15 cellular contexts compared by ENCODE assay signal in the genomic region with DNA sequence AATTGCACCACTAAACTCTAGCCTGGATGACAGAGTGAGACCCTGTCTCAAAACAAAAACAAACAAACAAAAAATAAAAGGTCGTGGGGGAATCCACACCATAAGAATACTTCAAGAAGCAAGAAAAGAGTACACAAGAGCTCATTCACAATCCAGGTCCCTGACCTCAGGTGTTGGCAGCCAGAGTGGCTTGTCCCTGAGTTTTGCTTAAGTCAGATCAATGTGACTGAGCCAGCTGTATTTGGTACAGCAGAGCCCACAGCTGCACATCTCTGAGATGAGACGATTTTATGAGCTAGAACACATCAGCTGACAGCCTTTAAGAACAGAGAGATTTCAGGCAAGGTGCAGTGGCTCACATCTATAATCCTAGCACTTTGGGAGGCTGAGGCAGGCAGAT. TPM values are rescaled to one million over a fixed set of nuclear protein-coding genes. Genes with fewer than 3 reads are reported as not detected.
DNase-seq lines count a peak whose midpoint lies in the region; ATAC-seq and TF ChIP-seq lines count a peak whose summit lies in the region.
"Had no signal": no experiment of that assay in that cellular context is flagged by ENCODE, and none has a peak within 500 bp of the region (broad histone marks: within the 10 kb centered on the region; RNA-seq: fewer than 3 reads in every experiment).

No MANE protein-coding gene starts in this region.

- H3K36me3 Mint-ChIP-seq in nephron progenitor cell (ENCODE audit: low read depth): peaks cover 5% of the 10 kb centered on the region

- peak; percentile 22 for DNase-seq in NCI-H82 (lab: John Stamatoyannopoulos, UW)
- no peak for DNase-seq in NCI-H82 treated with DMSO at 0.1 percent for 48 hours (lab: John Stamatoyannopoulos, UW; ENCODE audit: unreplicated experiment)
- no peak for DNase-seq in left lobe of liver (ENCODE audit: low spot score)
- no peak for DNase-seq in nephron progenitor cell
- no peak for DNase-seq in NCI-H2227 (lab: John Stamatoyannopoulos, UW; ENCODE audit: unreplicated experiment)
- no peak for DNase-seq in DMS53 treated with DMSO at 0.1 percent for 48 hours (lab: John Stamatoyannopoulos, UW; ENCODE audit: unreplicated experiment)
- no peak for DNase-seq in NCI-H1694 treated with DMSO at 0.1 percent for 48 hours (lab: John Stamatoyannopoulos, UW)
- DNase-seq: CD4-positive, CD25-positive, alpha-beta regulatory T cell; DMS53; EL; GDM1; GOT3; HFFc6 had no signal

- peak; percentile 72 for ATAC-seq in left lobe of liver
- ATAC-seq: CD8-positive, alpha-beta T cell had no signal

- TF ChIP-seq CTCF in nephron progenitor cell (IDR thresholded peaks at IDR 0.05): no peak

- no peak overlapping the region for H3K4me3 Mint-ChIP-seq in nephron progenitor cell
- H3K4me3 Mint-ChIP-seq: B cell; CD4-positive, CD25-positive, alpha-beta regulatory T cell; CD8-positive, alpha-beta T cell; HFFc6 had no signal

- no peaks in the 10 kb centered on the region for H3K9me3 Mint-ChIP-seq in nephron progenitor cell
- H3K9me3 Mint-ChIP-seq: CD4-positive, CD25-positive, alpha-beta regulatory T cell; CD8-positive, alpha-beta T cell; HFFc6 had no signal

- peaks cover 37% of the 10 kb centered on the region for H3K4me1 Mint-ChIP-seq in nephron progenitor cell
- H3K4me1 Mint-ChIP-seq: B cell had no signal

- peaks cover 3% of the 10 kb centered on the region for H3K27me3 Mint-ChIP-seq in nephron progenitor cell (ENCODE audit: low read depth, poor library complexity)
- H3K27me3 Mint-ChIP-seq: B cell; CD4-positive, CD25-positive, alpha-beta regulatory T cell had no signal

- H3K27ac Mint-ChIP-seq in nephron progenitor cell: peak overlapping the region; percentile 54
- H3K27ac Mint-ChIP-seq: B cell; CD8-positive, alpha-beta T cell; HFFc6 had no signal

RNA-seq across cellular contexts. Expression of gene CACNG1, which starts 22.4 kb away (rescaled TPM):
- not detected for total RNA-seq in left lobe of liver
- total RNA-seq: B cell; CD4-positive, CD25-positive, alpha-beta regulatory T cell; CD8-positive, alpha-beta T cell; HFFc6 had no signal
